1 cellular context compared by ENCODE assay signal in the genomic region with DNA sequence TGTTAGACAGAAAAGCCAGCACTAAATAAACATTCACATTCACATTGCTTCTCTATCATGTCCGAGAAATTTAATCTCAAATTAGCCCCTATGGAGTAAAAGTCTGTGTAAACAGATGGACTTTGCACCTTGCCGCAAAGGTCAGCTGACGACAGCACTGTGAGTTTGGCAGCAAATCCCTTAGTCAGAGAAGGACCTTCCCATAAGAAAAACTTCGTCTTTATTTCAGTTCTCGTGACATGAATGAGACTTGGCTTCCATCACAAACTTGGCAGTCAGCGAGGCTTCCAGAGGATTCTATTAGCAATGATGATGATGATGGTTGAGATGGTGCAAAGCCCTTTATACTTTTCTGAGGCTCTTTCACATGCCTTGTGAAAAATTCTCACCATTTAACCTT.
A peak's percentile ranks its signal among the peaks of the same experiment; 100 is the strongest.
TF ChIP-seq lines count a peak whose summit lies in the region.

No MANE protein-coding gene starts in this region.

TF ChIP-seq in HepG2, 621 proteins besides CTCF, POLR2A, EP300 and RAD21 (continued from another document):
- TF ChIP-seq MAFK (conservative IDR thresholded peaks at IDR 0.05 in 1 of 2, IDR thresholded peaks at IDR 0.05 in 1 of 2; ENCODE audit: low read length in 2 of 2) (peak; percentile 38 to 71; a peak in 3 of 4 replicates), FOXC1 (CRISPR knock-in tag; IDR thresholded peaks at IDR 0.05; ENCODE audit: borderline replicate concordance) (no peak), U2AF2 (IDR thresholded peaks at IDR 0.05; ENCODE audit: low read depth, low read length) (no peak), MYNN (CRISPR knock-in tag; IDR thresholded peaks at IDR 0.05; ENCODE audit: low read depth) (no peak), SP2 (CRISPR knock-in tag; IDR thresholded peaks at IDR 0.05) (no peak), SRSF4 (IDR thresholded peaks at IDR 0.05; ENCODE audit: low read depth, low read length, poor library complexity, severe bottlenecking) (no peak), FOSL2 (CRISPR knock-in tag; IDR thresholded peaks at IDR 0.05) (peak; percentile 79), ZFX (CRISPR knock-in tag; IDR thresholded peaks at IDR 0.05; ENCODE audit: low read depth) (no peak), RXRB (CRISPR knock-in tag; IDR thresholded peaks at IDR 0.05; ENCODE audit: borderline replicate concordance) (peak; percentile 62), CHD2 (IDR thresholded peaks at IDR 0.05; ENCODE audit: low read depth, low read length) (peak; percentile 73), FOSL1 (CRISPR knock-in tag; IDR thresholded peaks at IDR 0.05; ENCODE audit: borderline replicate concordance) (no peak), GATAD2A (CRISPR knock-in tag; IDR thresholded peaks at IDR 0.05) (peak; percentile 95), FOXP1 (IDR thresholded peaks at IDR 0.05) (no peak), FOXP1 (CRISPR knock-in tag; IDR thresholded peaks at IDR 0.05) (peak; percentile 47; the same call in 1 of the 2 replicates), CEBPB (IDR thresholded peaks at IDR 0.05; ENCODE audit: borderline replicate concordance, low read depth, low read length) (peak; percentile 37; the same call in 1 of the 2 replicates), HNF4A (CRISPR knock-in tag; IDR thresholded peaks at IDR 0.05) (peak; percentile 97), RFX5 (IDR thresholded peaks at IDR 0.05; ENCODE audit: low read depth, low read length) (0 out of 2 replicates have a peak, but pooled peaks have one; percentile 36), ZBTB8A (CRISPR knock-in tag; IDR thresholded peaks at IDR 0.05; ENCODE audit: borderline replicate concordance, low read depth) (no peak), ZNF543 (CRISPR knock-in tag; IDR thresholded peaks at IDR 0.05) (no peak), FOXK2 (IDR thresholded peaks at IDR 0.05) (no peak), ZNF670 (CRISPR knock-in tag; IDR thresholded peaks at IDR 0.05; ENCODE audit: borderline replicate concordance) (no peak), TEAD3 (CRISPR knock-in tag; optimal IDR thresholded peaks at IDR 0.05; ENCODE audit: borderline replicate concordance) (peak; percentile 39), ZNF337 (CRISPR knock-in tag; IDR thresholded peaks at IDR 0.05; ENCODE audit: borderline replicate concordance, low read depth) (no peak), RELA (CRISPR knock-in tag; IDR thresholded peaks at IDR 0.05) (0 out of 2 replicates have a peak, but pooled peaks have one; percentile 43), TEAD2 (CRISPR knock-in tag; IDR thresholded peaks at IDR 0.05) (no peak), KMT2B (CRISPR knock-in tag; IDR thresholded peaks at IDR 0.05) (peak; percentile 73), ZNF615 (CRISPR knock-in tag; IDR thresholded peaks at IDR 0.05; ENCODE audit: borderline replicate concordance) (no peak), JUND (CRISPR knock-in tag; IDR thresholded peaks at IDR 0.05) (no peak), FOXK1 (CRISPR knock-in tag; IDR thresholded peaks at IDR 0.05; ENCODE audit: borderline replicate concordance, low read depth) (peak; percentile 80), CENPX (CRISPR knock-in tag; IDR thresholded peaks at IDR 0.05) (no peak), SP5 (CRISPR knock-in tag; IDR thresholded peaks at IDR 0.05; ENCODE audit: borderline replicate concordance, low read depth) (no peak), MAZ (IDR thresholded peaks at IDR 0.05; ENCODE audit: borderline replicate concordance, low read depth, low read length) (no peak), MAZ (CRISPR knock-in tag; IDR thresholded peaks at IDR 0.05; ENCODE audit: low read depth) (no peak), YY1 (IDR thresholded peaks at IDR 0.05; ENCODE audit: insufficient read depth, insufficient replicate concordance, low read depth, low read length) (no peak), ZMAT5 (CRISPR knock-in tag; IDR thresholded peaks at IDR 0.05; ENCODE audit: borderline replicate concordance, low read depth) (no peak), ZNF205 (CRISPR knock-in tag; IDR thresholded peaks at IDR 0.05) (peak; percentile 32; the same call in 1 of the 2 replicates), FOXP4 (CRISPR knock-in tag; IDR thresholded peaks at IDR 0.05) (peak; percentile 74), ZNF746 (CRISPR knock-in tag; IDR thresholded peaks at IDR 0.05) (no peak), PHF8 (CRISPR knock-in tag; IDR thresholded peaks at IDR 0.05) (no peak), HNF1B (CRISPR knock-in tag; IDR thresholded peaks at IDR 0.05) (0 out of 2 replicates have a peak, but pooled peaks have one; percentile 42), HOXA3 (CRISPR knock-in tag; IDR thresholded peaks at IDR 0.05) (peak; percentile 73), SRF (IDR thresholded peaks at IDR 0.05; ENCODE audit: low read depth, low read length) (no peak), SMC3 (IDR thresholded peaks at IDR 0.05; ENCODE audit: low read length) (peak; percentile 36; the same call in 1 of the 2 replicates), ZNF564 (CRISPR knock-in tag; IDR thresholded peaks at IDR 0.05) (no peak), ZNF20 (CRISPR knock-in tag; IDR thresholded peaks at IDR 0.05) (no peak), ZNF136 (CRISPR knock-in tag; IDR thresholded peaks at IDR 0.05; ENCODE audit: low read depth) (no peak), GFI1 (CRISPR knock-in tag; IDR thresholded peaks at IDR 0.05; ENCODE audit: borderline replicate concordance) (no peak)
- TF ChIP-seq, protein P1, sequence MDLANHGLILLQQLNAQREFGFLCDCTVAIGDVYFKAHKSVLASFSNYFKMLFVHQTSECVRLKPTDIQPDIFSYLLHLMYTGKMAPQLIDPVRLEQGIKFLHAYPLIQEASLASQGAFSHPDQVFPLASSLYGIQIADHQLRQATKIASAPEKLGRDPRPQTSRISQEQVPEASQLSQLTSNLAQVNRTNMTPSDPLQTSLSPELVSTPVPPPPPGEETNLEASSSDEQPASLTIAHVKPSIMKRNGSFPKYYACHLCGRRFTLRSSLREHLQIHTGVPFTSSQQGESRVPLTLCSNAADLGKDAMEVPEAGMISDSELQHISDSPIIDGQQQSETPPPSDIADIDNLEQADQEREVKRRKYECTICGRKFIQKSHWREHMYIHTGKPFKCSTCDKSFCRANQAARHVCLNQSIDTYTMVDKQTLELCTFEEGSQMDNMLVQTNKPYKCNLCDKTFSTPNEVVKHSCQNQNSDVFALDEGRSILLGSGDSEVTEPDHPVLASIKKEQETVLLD (CRISPR knock-in tag; IDR thresholded peaks at IDR 0.05; ENCODE audit: low read depth): no peak
- TF ChIP-seq, protein P2, sequence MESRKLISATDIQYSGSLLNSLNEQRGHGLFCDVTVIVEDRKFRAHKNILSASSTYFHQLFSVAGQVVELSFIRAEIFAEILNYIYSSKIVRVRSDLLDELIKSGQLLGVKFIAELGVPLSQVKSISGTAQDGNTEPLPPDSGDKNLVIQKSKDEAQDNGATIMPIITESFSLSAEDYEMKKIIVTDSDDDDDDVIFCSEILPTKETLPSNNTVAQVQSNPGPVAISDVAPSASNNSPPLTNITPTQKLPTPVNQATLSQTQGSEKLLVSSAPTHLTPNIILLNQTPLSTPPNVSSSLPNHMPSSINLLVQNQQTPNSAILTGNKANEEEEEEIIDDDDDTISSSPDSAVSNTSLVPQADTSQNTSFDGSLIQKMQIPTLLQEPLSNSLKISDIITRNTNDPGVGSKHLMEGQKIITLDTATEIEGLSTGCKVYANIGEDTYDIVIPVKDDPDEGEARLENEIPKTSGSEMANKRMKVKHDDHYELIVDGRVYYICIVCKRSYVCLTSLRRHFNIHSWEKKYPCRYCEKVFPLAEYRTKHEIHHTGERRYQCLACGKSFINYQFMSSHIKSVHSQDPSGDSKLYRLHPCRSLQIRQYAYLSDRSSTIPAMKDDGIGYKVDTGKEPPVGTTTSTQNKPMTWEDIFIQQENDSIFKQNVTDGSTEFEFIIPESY (CRISPR knock-in tag; IDR thresholded peaks at IDR 0.05): 0 out of 2 replicates have a peak, but pooled peaks have one; percentile 29
- TF ChIP-seq, protein P3, sequence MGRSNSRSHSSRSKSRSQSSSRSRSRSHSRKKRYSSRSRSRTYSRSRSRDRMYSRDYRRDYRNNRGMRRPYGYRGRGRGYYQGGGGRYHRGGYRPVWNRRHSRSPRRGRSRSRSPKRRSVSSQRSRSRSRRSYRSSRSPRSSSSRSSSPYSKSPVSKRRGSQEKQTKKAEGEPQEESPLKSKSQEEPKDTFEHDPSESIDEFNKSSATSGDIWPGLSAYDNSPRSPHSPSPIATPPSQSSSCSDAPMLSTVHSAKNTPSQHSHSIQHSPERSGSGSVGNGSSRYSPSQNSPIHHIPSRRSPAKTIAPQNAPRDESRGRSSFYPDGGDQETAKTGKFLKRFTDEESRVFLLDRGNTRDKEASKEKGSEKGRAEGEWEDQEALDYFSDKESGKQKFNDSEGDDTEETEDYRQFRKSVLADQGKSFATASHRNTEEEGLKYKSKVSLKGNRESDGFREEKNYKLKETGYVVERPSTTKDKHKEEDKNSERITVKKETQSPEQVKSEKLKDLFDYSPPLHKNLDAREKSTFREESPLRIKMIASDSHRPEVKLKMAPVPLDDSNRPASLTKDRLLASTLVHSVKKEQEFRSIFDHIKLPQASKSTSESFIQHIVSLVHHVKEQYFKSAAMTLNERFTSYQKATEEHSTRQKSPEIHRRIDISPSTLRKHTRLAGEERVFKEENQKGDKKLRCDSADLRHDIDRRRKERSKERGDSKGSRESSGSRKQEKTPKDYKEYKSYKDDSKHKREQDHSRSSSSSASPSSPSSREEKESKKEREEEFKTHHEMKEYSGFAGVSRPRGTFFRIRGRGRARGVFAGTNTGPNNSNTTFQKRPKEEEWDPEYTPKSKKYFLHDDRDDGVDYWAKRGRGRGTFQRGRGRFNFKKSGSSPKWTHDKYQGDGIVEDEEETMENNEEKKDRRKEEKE (IDR thresholded peaks at IDR 0.05): no peak
- TF ChIP-seq, protein P4, sequence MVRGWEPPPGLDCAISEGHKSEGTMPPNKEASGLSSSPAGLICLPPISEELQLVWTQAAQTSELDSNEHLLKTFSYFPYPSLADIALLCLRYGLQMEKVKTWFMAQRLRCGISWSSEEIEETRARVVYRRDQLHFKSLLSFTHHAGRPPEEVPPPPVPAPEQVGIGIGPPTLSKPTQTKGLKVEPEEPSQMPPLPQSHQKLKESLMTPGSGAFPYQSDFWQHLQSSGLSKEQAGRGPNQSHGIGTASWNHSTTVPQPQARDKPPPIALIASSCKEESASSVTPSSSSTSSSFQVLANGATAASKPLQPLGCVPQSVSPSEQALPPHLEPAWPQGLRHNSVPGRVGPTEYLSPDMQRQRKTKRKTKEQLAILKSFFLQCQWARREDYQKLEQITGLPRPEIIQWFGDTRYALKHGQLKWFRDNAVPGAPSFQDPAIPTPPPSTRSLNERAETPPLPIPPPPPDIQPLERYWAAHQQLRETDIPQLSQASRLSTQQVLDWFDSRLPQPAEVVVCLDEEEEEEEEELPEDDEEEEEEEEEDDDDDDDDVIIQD (CRISPR knock-in tag; IDR thresholded peaks at IDR 0.05; ENCODE audit: low read depth): peak; percentile 82
- TF ChIP-seq, protein P5, sequence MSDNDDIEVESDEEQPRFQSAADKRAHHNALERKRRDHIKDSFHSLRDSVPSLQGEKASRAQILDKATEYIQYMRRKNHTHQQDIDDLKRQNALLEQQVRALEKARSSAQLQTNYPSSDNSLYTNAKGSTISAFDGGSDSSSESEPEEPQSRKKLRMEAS (IDR thresholded peaks at IDR 0.05): peak; percentile 14; the same call in 1 of the 2 replicates
